ENCODE assay signal across 21 cellular contexts in genomic region chr2:39479696-39480095, GRCh38.
"Had no signal": no experiment of that assay in that cellular context is flagged by ENCODE, and none has a peak within 500 bp of the region (broad histone marks: within the 10 kb centered on the region; RNA-seq: fewer than 3 reads in every experiment).

No MANE protein-coding gene starts in this region.

- H3K4me3 ChIP-seq: hepatocyte, mucosa of descending colon, psoas muscle, skin epidermis, stomach, thoracic aorta, transverse colon had no signal

- H3K27ac Mint-ChIP-seq: naive thymus-derived CD8-positive, alpha-beta T cell had no signal

- H3K27me3 Mint-ChIP-seq: naive thymus-derived CD8-positive, alpha-beta T cell had no signal

- H3K79me2 ChIP-seq: hepatocyte had no signal

- H3K27ac ChIP-seq: foreskin keratinocyte, hepatocyte, neutrophil, psoas muscle, skin epidermis, stomach, thoracic aorta, transverse colon had no signal

- ATAC-seq: esophagus mucosa; foreskin keratinocyte; mucosa of descending colon; naive thymus-derived CD8-positive, alpha-beta T cell; psoas muscle; sciatic nerve had no signal

- H3K36me3 ChIP-seq: neutrophil, thoracic aorta had no signal

- H3K4me3 Mint-ChIP-seq: naive thymus-derived CD8-positive, alpha-beta T cell had no signal

- H2AFZ ChIP-seq: hepatocyte had no signal

- H3K27me3 ChIP-seq: foreskin keratinocyte, hepatocyte, neutrophil, stomach, transverse colon had no signal

- DNase-seq: cortex of kidney; effector memory CD4-positive, alpha-beta T cell; foreskin keratinocyte; head of caudate nucleus; kidney glomerular epithelial cell; mammary epithelial cell; mucosa of descending colon; naive thymus-derived CD8-positive, alpha-beta T cell; psoas muscle; retina; stimulated activated CD4-positive, alpha-beta T cell treated with anti-CD3 and anti-CD28 coated beads, Interleukin-12 subunit alpha, Interleukin-12 subunit beta, amount 100 ng/mL, for 4 hours; stimulated activated naive CD4-positive, alpha-beta T cell; stomach; substantia nigra; transverse colon had no signal

- H3K4me2 ChIP-seq: hepatocyte had no signal

- H3K4me1 ChIP-seq: transverse colon had no signal

- H3K9me3 ChIP-seq: mucosa of descending colon, neutrophil, psoas muscle, stomach, thoracic aorta, transverse colon had no signal
